ENCODE assay signal across 12 cellular contexts in genomic region chr7:142785841-142786250, GRCh38. TPM values are rescaled to one million over a fixed set of nuclear protein-coding genes. Genes with fewer than 3 reads are reported as not detected.
DNase-seq lines count a peak whose midpoint lies in the region; ATAC-seq and TF ChIP-seq lines count a peak whose summit lies in the region.
"Had no signal": no experiment of that assay in that cellular context is flagged by ENCODE, and none has a peak within 500 bp of the region (broad histone marks: within the 10 kb centered on the region; RNA-seq: fewer than 3 reads in every experiment).

No MANE protein-coding gene starts in this region.

- H3K4me3 ChIP-seq in upper lobe of right lung, result no peak overlapping the region
- H3K4me3 ChIP-seq: heart left ventricle had no signal

- H3K9me3 ChIP-seq in upper lobe of right lung, result no peaks in the 10 kb centered on the region
- H3K9me3 ChIP-seq: heart left ventricle had no signal

- intact Hi-C loops in upper lobe of right lung (cut with DNase I), result loop anchor here (10.0 kb wide), 1 partner anchor 161 kb away; no protein-coding TSS in a partner anchor

- ATAC-seq in naive thymus-derived CD8-positive, alpha-beta T cell, result peak; percentile 72 to 83
- peak; percentile 30 for ATAC-seq in upper lobe of right lung
- ATAC-seq in GM21360 (IDR thresholded peaks at IDR 0.05; ENCODE audit: unreplicated experiment), result no peak

- H3K27me3 ChIP-seq in upper lobe of right lung, result no peaks in the 10 kb centered on the region

- H3K27ac Mint-ChIP-seq in naive thymus-derived CD8-positive, alpha-beta T cell, result peak overlapping the region; percentile 96 to 100 (median 99)

- H3K9me3 Mint-ChIP-seq in naive thymus-derived CD8-positive, alpha-beta T cell, result peaks cover 0 to 3% (median 0%) of the 10 kb centered on the region in 9 donors

- H3K4me1 ChIP-seq in upper lobe of right lung, result no peaks in the 10 kb centered on the region

- peaks cover 15 to 39% (median 32%) of the 10 kb centered on the region in 3 donors for H3K36me3 Mint-ChIP-seq in naive thymus-derived CD8-positive, alpha-beta T cell

- H3K27me3 Mint-ChIP-seq in naive thymus-derived CD8-positive, alpha-beta T cell, result no peaks in the 10 kb centered on the region

- H3K4me1 Mint-ChIP-seq in naive thymus-derived CD8-positive, alpha-beta T cell, result peaks cover 0 to 53% (median 13%) of the 10 kb centered on the region in 4 donors

- DNase-seq in stimulated activated CD4-positive, alpha-beta T cell treated with anti-CD3 and anti-CD28 coated beads, Interleukin-12 subunit alpha, Interleukin-12 subunit beta, amount 100 ng/mL, for 4 hours, result peak; percentile 59
- DNase-seq in stimulated activated CD4-positive, alpha-beta T cell treated with anti-CD3 and anti-CD28 coated beads, Interleukin-2, amount 100 ng/mL, for 48 hours, result no peak
- DNase-seq in activated gamma-delta T cell (lab: John Stamatoyannopoulos, UW) (peak; percentile 59), upper lobe of right lung (no peak), NCI-H2107 (lab: John Stamatoyannopoulos, UW) (no peak), AG20443 (ENCODE audit: low spot score) (no peak)
- DNase-seq in naive thymus-derived CD8-positive, alpha-beta T cell, result peak; percentile 52 to 96 (median 82)
- DNase-seq: ACHN, heart left ventricle, NCI-H187 treated with DMSO at 0.1 percent for 48 hours had no signal

- no peaks in the 10 kb centered on the region for H3K36me3 ChIP-seq in upper lobe of right lung
- H3K36me3 ChIP-seq: heart left ventricle had no signal

- no peak for TF ChIP-seq CTCF in upper lobe of right lung (IDR thresholded peaks at IDR 0.05)

- POLR2A ChIA-PET in naive thymus-derived CD8-positive, alpha-beta T cell (lab: Charles Lee), result interaction anchor here (0.6 to 22.1 kb wide), 10 partner anchors 12 to 323 kb away, joined by 3 to 3070 read pairs (median 7); partner anchors contain the start of gene EPHB6

- peak overlapping the region; percentile 64 to 99 (median 91) for H3K4me3 Mint-ChIP-seq in naive thymus-derived CD8-positive, alpha-beta T cell

- H3K27ac ChIP-seq in upper lobe of right lung, result no peak overlapping the region
- H3K27ac ChIP-seq: RWPE1 had no signal

RNA-seq across cellular contexts. Expression of gene PRSS2, which starts 15.1 kb away (rescaled TPM):
- total RNA-seq in naive thymus-derived CD8-positive, alpha-beta T cell, result not detected
- polyA plus RNA-seq in naive thymus-derived CD8-positive, alpha-beta T cell, result not detected
- total RNA-seq in upper lobe of right lung, result not detected

RNA-seq across cellular contexts. Expression of gene PRSS1, which starts 36.6 kb away (rescaled TPM):
- not detected for total RNA-seq in naive thymus-derived CD8-positive, alpha-beta T cell
- polyA plus RNA-seq in naive thymus-derived CD8-positive, alpha-beta T cell, result not detected
- not detected for total RNA-seq in upper lobe of right lung

Comparison
In these comparisons a context has a peak if more than half of its experiments do, and no peak if none do; other contexts are left out.
1. DNase-seq: peak in stimulated activated CD4-positive, alpha-beta T cell treated with anti-CD3 and anti-CD28 coated beads, Interleukin-12 subunit alpha, Interleukin-12 subunit beta, amount 100 ng/mL, for 4 hours (single experiment), activated gamma-delta T cell (single experiment) and naive thymus-derived CD8-positive, alpha-beta T cell (10 of 10); none in stimulated activated CD4-positive, alpha-beta T cell treated with anti-CD3 and anti-CD28 coated beads, Interleukin-2, amount 100 ng/mL, for 48 hours (0 of 2), upper lobe of right lung (single experiment), NCI-H2107 (single experiment) and AG20443 (single experiment).